In genomic region chrX:97987979-97988378, GRCh38 we compare ENCODE assay signal across 28 cellular contexts.
"Had no signal": no experiment of that assay in that cellular context is flagged by ENCODE, and none has a peak within 500 bp of the region (broad histone marks: within the 10 kb centered on the region; RNA-seq: fewer than 3 reads in every experiment).

No MANE protein-coding gene starts in this region.

- H3K9me3 ChIP-seq: colonic mucosa, Peyer's patch, SJCRH30, SK-N-SH had no signal

- H3K27me3 Mint-ChIP-seq: activated CD4-positive, alpha-beta memory T cell treated with anti-CD3 and anti-CD28 coated beads, Interleukin-2, amount 10 ng/mL, durations not matched to agents 7 days and 5 days; activated CD4-positive, alpha-beta T cell treated with anti-CD3 and anti-CD28 coated beads for 36 hours; activated naive CD4-positive, alpha-beta T cell treated with anti-CD3 and anti-CD28 coated beads, Interleukin-2, amount 10 ng/mL, durations not matched to agents 7 days and 5 days; activated naive CD8-positive, alpha-beta T cell treated with anti-CD3 and anti-CD28 coated beads for 36 hours; activated T-helper 17 cell treated with anti-CD3 and anti-CD28 coated beads, Interleukin-2, amount 50 U/mL, for 72 hours had no signal

- H3K27me3 ChIP-seq: colonic mucosa, Peyer's patch, SJCRH30 had no signal

- H3K27ac ChIP-seq: breast epithelium, colonic mucosa, KMS-11, Peyer's patch, RWPE1, SJCRH30, WERI-Rb-1 had no signal

- H3K4me2 ChIP-seq: KMS-11, SK-N-SH had no signal

- H3K36me3 ChIP-seq: breast epithelium, colonic mucosa, Peyer's patch, SJCRH30, WERI-Rb-1 had no signal

- H3K4me1 Mint-ChIP-seq: activated CD4-positive, alpha-beta memory T cell treated with anti-CD3 and anti-CD28 coated beads, Interleukin-2, amount 10 ng/mL, durations not matched to agents 7 days and 5 days; activated CD4-positive, alpha-beta T cell treated with anti-CD3 and anti-CD28 coated beads for 36 hours; activated naive CD4-positive, alpha-beta T cell treated with anti-CD3 and anti-CD28 coated beads, Interleukin-2, amount 10 ng/mL, durations not matched to agents 7 days and 5 days; activated naive CD8-positive, alpha-beta T cell treated with anti-CD3 and anti-CD28 coated beads for 36 hours; activated T-helper 17 cell treated with anti-CD3 and anti-CD28 coated beads, Interleukin-2, amount 50 U/mL, for 72 hours had no signal

- H3K27ac Mint-ChIP-seq: activated CD4-positive, alpha-beta memory T cell treated with anti-CD3 and anti-CD28 coated beads, Interleukin-2, amount 10 ng/mL, durations not matched to agents 7 days and 5 days; activated CD4-positive, alpha-beta T cell treated with anti-CD3 and anti-CD28 coated beads for 36 hours; activated naive CD4-positive, alpha-beta T cell treated with anti-CD3 and anti-CD28 coated beads, Interleukin-2, amount 10 ng/mL, durations not matched to agents 7 days and 5 days; activated naive CD8-positive, alpha-beta T cell treated with anti-CD3 and anti-CD28 coated beads for 36 hours; activated T-helper 17 cell treated with anti-CD3 and anti-CD28 coated beads, Interleukin-2, amount 50 U/mL, for 72 hours had no signal

- H3K4me3 ChIP-seq: breast epithelium, colonic mucosa, Peyer's patch, SJCRH30 had no signal

- H3K4me1 ChIP-seq: breast epithelium, colonic mucosa, Peyer's patch, SJCRH30 had no signal

- H3K4me3 Mint-ChIP-seq: activated CD4-positive, alpha-beta memory T cell treated with anti-CD3 and anti-CD28 coated beads, Interleukin-2, amount 10 ng/mL, durations not matched to agents 7 days and 5 days; activated CD4-positive, alpha-beta T cell treated with anti-CD3 and anti-CD28 coated beads for 36 hours; activated naive CD4-positive, alpha-beta T cell treated with anti-CD3 and anti-CD28 coated beads, Interleukin-2, amount 10 ng/mL, durations not matched to agents 7 days and 5 days; activated naive CD8-positive, alpha-beta T cell treated with anti-CD3 and anti-CD28 coated beads for 36 hours; activated T-helper 17 cell treated with anti-CD3 and anti-CD28 coated beads, Interleukin-2, amount 50 U/mL, for 72 hours had no signal

- H3K36me3 Mint-ChIP-seq: activated naive CD4-positive, alpha-beta T cell treated with anti-CD3 and anti-CD28 coated beads, Interleukin-2, amount 10 ng/mL, durations not matched to agents 7 days and 5 days; activated naive CD8-positive, alpha-beta T cell treated with anti-CD3 and anti-CD28 coated beads for 36 hours had no signal

- H3K9ac ChIP-seq: KMS-11, SK-N-SH had no signal

- ATAC-seq: activated CD4-positive, alpha-beta T cell treated with anti-CD3 and anti-CD28 coated beads for 36 hours; activated T-helper 17 cell treated with anti-CD3 and anti-CD28 coated beads, Interleukin-2, amount 50 U/mL, for 72 hours had no signal

- DNase-seq: activated CD4-positive, alpha-beta memory T cell treated with anti-CD3 and anti-CD28 coated beads, Interleukin-2, amount 10 ng/mL, durations not matched to agents 7 days and 5 days; activated CD4-positive, alpha-beta T cell treated with anti-CD3 and anti-CD28 coated beads for 36 hours; activated CD4-positive, alpha-beta T cell treated with anti-CD3 and anti-CD28 coated beads, Interleukin-2, amount 50 U/mL, for 1 hour; activated gamma-delta T cell; activated naive CD4-positive, alpha-beta T cell treated with anti-CD3 and anti-CD28 coated beads, Interleukin-2, amount 10 ng/mL, durations not matched to agents 7 days and 5 days; activated naive CD8-positive, alpha-beta T cell treated with anti-CD3 and anti-CD28 coated beads for 36 hours; activated T-cell treated with anti-CD3 and anti-CD28 coated beads for 4 hours; activated T-cell treated with anti-CD3 and anti-CD28 coated beads, Interleukin-2, amount 50 U/mL, for 48 hours; anterior cingulate cortex; caudate nucleus; colonic mucosa; MM.1S; NCI-H1105; NCI-H1436; NCI-H1694 treated with DMSO at 0.1 percent for 48 hours; NCI-H2029 treated with DMSO at 0.1 percent for 48 hours; NCI-H446; NCI-H524; Peyer's patch; Right ventricle myocardium superior; SJCRH30; SK-N-SH; T-helper 1 cell; WERI-Rb-1 had no signal
